14 cellular contexts compared by ENCODE assay signal in the genomic region with DNA sequence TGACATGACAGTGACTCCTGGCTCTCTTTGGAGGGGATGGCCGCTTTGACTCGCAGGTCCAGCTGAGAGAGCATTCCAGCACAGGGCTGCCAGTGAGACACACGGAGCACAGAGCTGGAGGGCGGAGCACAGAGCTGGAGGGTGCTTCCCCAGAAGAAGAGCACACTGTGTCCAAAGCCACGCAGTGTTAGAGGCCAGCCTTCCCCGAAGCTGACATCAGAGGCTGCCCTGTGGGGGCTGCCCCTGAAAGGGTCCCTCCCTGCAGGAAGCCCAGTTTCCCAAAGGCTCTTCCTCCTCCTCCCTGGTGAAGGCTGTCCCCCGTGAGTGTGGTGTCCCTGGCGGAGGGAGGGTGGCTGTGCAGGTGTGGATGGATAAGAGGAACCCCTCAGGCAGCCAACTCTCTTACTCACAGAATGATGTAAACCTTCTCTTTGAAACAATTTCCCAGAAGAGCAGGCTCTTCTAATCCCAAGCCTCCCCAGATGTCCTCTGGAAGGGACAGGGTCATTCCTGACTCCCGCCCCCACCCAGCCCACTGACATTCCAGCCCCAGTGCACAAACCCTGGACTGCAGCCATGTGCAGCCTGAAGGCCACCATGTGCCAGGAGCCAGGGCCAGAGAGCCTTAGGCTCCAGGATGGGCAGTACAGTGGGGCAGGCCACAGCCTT. TPM values are rescaled to one million over a fixed set of nuclear protein-coding genes. Genes with fewer than 3 reads are reported as not detected.
DNase-seq lines count a peak whose midpoint lies in the region; ATAC-seq and TF ChIP-seq lines count a peak whose summit lies in the region.
"Had no signal": no experiment of that assay in that cellular context is flagged by ENCODE, and none has a peak within 500 bp of the region (broad histone marks: within the 10 kb centered on the region; RNA-seq: fewer than 3 reads in every experiment).

No MANE protein-coding gene starts in this region.

- DNase-seq in left ventricle myocardium superior: peak; percentile 46
- no peak for DNase-seq in effector CD8-positive, alpha-beta T cell (lab: John Stamatoyannopoulos, UW)
- no peak for DNase-seq in naive thymus-derived CD8-positive, alpha-beta T cell
- no peak for DNase-seq in NCI-H1092 treated with DMSO at 0.1 percent for 48 hours (lab: John Stamatoyannopoulos, UW)
- DNase-seq: activated CD4-positive, alpha-beta T cell treated with anti-CD3 and anti-CD28 coated beads for 36 hours; activated T-cell treated with anti-CD3 and anti-CD28 coated beads, Interleukin-2, amount 50 U/mL, for 72 hours; Caco-2; foreskin fibroblast; NCI-H2171 treated with DMSO at 0.1 percent for 48 hours; SW 1271 had no signal

- H3K4me3 ChIP-seq in GM12875 (ENCODE audit: low read depth, low read length): no peak overlapping the region
- H3K4me3 ChIP-seq: ascending aorta had no signal

- H3K27ac ChIP-seq in angular gyrus (ENCODE audit: low read depth, low read length): peak overlapping the region; percentile 64
- H3K27ac ChIP-seq in temporal lobe (ENCODE audit: low read depth, low read length): peak overlapping the region; percentile 92
- H3K27ac ChIP-seq: ascending aorta had no signal

- no peak overlapping the region for H3K4me3 Mint-ChIP-seq in naive thymus-derived CD8-positive, alpha-beta T cell
- H3K4me3 Mint-ChIP-seq: activated CD4-positive, alpha-beta T cell treated with anti-CD3 and anti-CD28 coated beads for 36 hours; activated T-cell treated with anti-CD3 and anti-CD28 coated beads, Interleukin-2, amount 50 U/mL, for 72 hours had no signal

- ATAC-seq in left ventricle myocardium superior: peak; percentile 78
- ATAC-seq in naive thymus-derived CD8-positive, alpha-beta T cell: no peak
- ATAC-seq: activated CD4-positive, alpha-beta T cell treated with anti-CD3 and anti-CD28 coated beads for 36 hours; activated T-cell treated with anti-CD3 and anti-CD28 coated beads, Interleukin-2, amount 50 U/mL, for 72 hours had no signal

- peaks cover 0 to 6% (median 0%) of the 10 kb centered on the region in 9 donors for H3K9me3 Mint-ChIP-seq in naive thymus-derived CD8-positive, alpha-beta T cell

- peaks cover 0 to 2% (median 0%) of the 10 kb centered on the region in 4 donors for H3K4me1 Mint-ChIP-seq in naive thymus-derived CD8-positive, alpha-beta T cell
- H3K4me1 Mint-ChIP-seq: activated CD4-positive, alpha-beta T cell treated with anti-CD3 and anti-CD28 coated beads for 36 hours had no signal

- no peak overlapping the region for H3K27ac Mint-ChIP-seq in naive thymus-derived CD8-positive, alpha-beta T cell
- H3K27ac Mint-ChIP-seq: activated CD4-positive, alpha-beta T cell treated with anti-CD3 and anti-CD28 coated beads for 36 hours; activated T-cell treated with anti-CD3 and anti-CD28 coated beads, Interleukin-2, amount 50 U/mL, for 72 hours had no signal

- intact Hi-C loops in left ventricle myocardium superior (cut with micrococcal nuclease): no loop called here

- peak; percentile 12; the same call in 1 of the 2 replicates for TF ChIP-seq CTCF in GM12875 (IDR thresholded peaks at IDR 0.05; ENCODE audit: borderline replicate concordance, insufficient read depth, low read depth, low read length)

- no peaks in the 10 kb centered on the region for H3K36me3 Mint-ChIP-seq in naive thymus-derived CD8-positive, alpha-beta T cell

- POLR2A ChIA-PET in naive thymus-derived CD8-positive, alpha-beta T cell (lab: Charles Lee): no interaction called here

- H3K27me3 Mint-ChIP-seq in naive thymus-derived CD8-positive, alpha-beta T cell: peaks cover 17 to 47% (median 28%) of the 10 kb centered on the region in 5 donors

RNA-seq across cellular contexts. Expression of a gene that starts 53.4 kb away (rescaled TPM):
- total RNA-seq in left ventricle myocardium superior: not detected
- under 0.01 TPM for total RNA-seq in temporal lobe
- not detected for total RNA-seq in naive thymus-derived CD8-positive, alpha-beta T cell
- not detected for polyA plus RNA-seq in naive thymus-derived CD8-positive, alpha-beta T cell
- total RNA-seq: activated CD4-positive, alpha-beta T cell treated with anti-CD3 and anti-CD28 coated beads for 36 hours; activated T-cell treated with anti-CD3 and anti-CD28 coated beads, Interleukin-2, amount 50 U/mL, for 72 hours; ascending aorta had no signal
